ENCODE assay signal across 21 cellular contexts in the genomic region with DNA sequence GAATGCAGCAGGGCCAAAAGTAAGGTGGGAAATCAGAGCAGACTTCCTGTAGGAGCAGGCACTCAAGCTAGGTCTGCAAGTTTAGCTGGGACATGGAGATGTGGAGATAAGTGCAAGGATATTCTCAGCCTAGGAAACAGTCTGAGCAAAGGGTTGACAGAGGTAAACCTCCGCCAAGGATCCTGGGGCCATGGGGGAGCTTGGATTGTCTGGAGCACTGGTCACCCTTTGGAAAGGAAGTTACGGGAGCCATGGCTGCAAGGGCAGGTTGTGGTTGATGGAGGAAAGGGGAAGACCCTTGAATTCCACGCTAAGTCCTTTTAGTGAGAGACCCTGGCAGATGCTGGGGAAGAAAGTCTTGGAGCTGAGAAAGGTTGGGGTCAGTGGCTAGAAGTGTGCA.
DNase-seq lines count a peak whose midpoint lies in the region; ATAC-seq and TF ChIP-seq lines count a peak whose summit lies in the region.
"Had no signal": no experiment of that assay in that cellular context is flagged by ENCODE, and none has a peak within 500 bp of the region (broad histone marks: within the 10 kb centered on the region; RNA-seq: fewer than 3 reads in every experiment).

No MANE protein-coding gene starts in this region.

- H3K9me3 ChIP-seq in right atrium auricular region (no peaks in the 10 kb centered on the region), endodermal cell (ENCODE audit: control insufficient read depth, low read length) (no peaks in the 10 kb centered on the region)
- H3K9me3 ChIP-seq: A549, BLaER1 had no signal

- DNase-seq in right atrium auricular region (ENCODE audit: low spot score) (peak; percentile 23), Right ventricle myocardium inferior (ENCODE audit: missing footprints) (no peak), endodermal cell (peak; percentile 22), osteocyte (ENCODE audit: extremely low spot score, unreplicated experiment) (peak; percentile 54), OCI-M1 (lab: John Stamatoyannopoulos, UW) (no peak), activated gamma-delta T cell (lab: John Stamatoyannopoulos, UW) (no peak)
- DNase-seq in stimulated activated effector memory CD8-positive, alpha-beta T cell treated with anti-CD3 and anti-CD28 coated beads, Interleukin-12 subunit alpha, Interleukin-12 subunit beta, amount 100 ng/mL, for 72 hours (ENCODE audit: low spot score in 2 of 2): no peak
- DNase-seq: AML-193; CD4-positive, alpha-beta memory T cell; DMS53; DND-41; EL; GOT3; H7; HFFc6 had no signal

- H3K27ac Mint-ChIP-seq in endodermal cell (no peak overlapping the region), osteocyte (ENCODE audit: unreplicated experiment) (no peak overlapping the region)
- H3K27ac Mint-ChIP-seq in stimulated activated effector memory CD8-positive, alpha-beta T cell treated with anti-CD3 and anti-CD28 coated beads, Interleukin-12 subunit alpha, Interleukin-12 subunit beta, amount 100 ng/mL, for 72 hours: no peak overlapping the region
- H3K27ac Mint-ChIP-seq: CD14-positive monocyte; CD4-positive, alpha-beta memory T cell; HFFc6 had no signal

- WGBS in endodermal cell (ENCODE audit: insufficient coverage in 1 of 2, insufficient read length in 1 of 2), 2 experiments: 90 to 94% methylated on average over 2 to 3 of the region's 3 CpGs

- H3K4me3 ChIP-seq in right atrium auricular region: no peak overlapping the region
- no peak overlapping the region for H3K4me3 ChIP-seq in endodermal cell (ENCODE audit: low read length)
- H3K4me3 ChIP-seq: A549, BLaER1, GM12878 had no signal

- H3K27me3 Mint-ChIP-seq in endodermal cell (ENCODE audit: insufficient read depth) (peaks cover 4% of the 10 kb centered on the region), osteocyte (ENCODE audit: unreplicated experiment) (no peaks in the 10 kb centered on the region)

- H3K4me1 Mint-ChIP-seq in endodermal cell (no peaks in the 10 kb centered on the region), osteocyte (ENCODE audit: unreplicated experiment) (no peaks in the 10 kb centered on the region)
- H3K4me1 Mint-ChIP-seq in stimulated activated effector memory CD8-positive, alpha-beta T cell treated with anti-CD3 and anti-CD28 coated beads, Interleukin-12 subunit alpha, Interleukin-12 subunit beta, amount 100 ng/mL, for 72 hours: no peaks in the 10 kb centered on the region
- H3K4me1 Mint-ChIP-seq: CD14-positive monocyte; CD4-positive, alpha-beta memory T cell had no signal

- H3K36me3 Mint-ChIP-seq in endodermal cell (ENCODE audit: low read depth) (no peaks in the 10 kb centered on the region), osteocyte (ENCODE audit: unreplicated experiment) (no peaks in the 10 kb centered on the region)
- no peaks in the 10 kb centered on the region for H3K36me3 Mint-ChIP-seq in stimulated activated effector memory CD8-positive, alpha-beta T cell treated with anti-CD3 and anti-CD28 coated beads, Interleukin-12 subunit alpha, Interleukin-12 subunit beta, amount 100 ng/mL, for 72 hours
- H3K36me3 Mint-ChIP-seq: CD14-positive monocyte; CD4-positive, alpha-beta memory T cell had no signal

- no peaks in the 10 kb centered on the region for H3K9me3 Mint-ChIP-seq in endodermal cell
- H3K9me3 Mint-ChIP-seq in osteocyte (ENCODE audit: unreplicated experiment): peaks cover 4% of the 10 kb centered on the region
- no peaks in the 10 kb centered on the region for H3K9me3 Mint-ChIP-seq in stimulated activated effector memory CD8-positive, alpha-beta T cell treated with anti-CD3 and anti-CD28 coated beads, Interleukin-12 subunit alpha, Interleukin-12 subunit beta, amount 100 ng/mL, for 72 hours
- H3K9me3 Mint-ChIP-seq: CD14-positive monocyte, HFFc6 had no signal

- no peaks in the 10 kb centered on the region for H3K36me3 ChIP-seq in right atrium auricular region
- no peaks in the 10 kb centered on the region for H3K36me3 ChIP-seq in endodermal cell (ENCODE audit: control insufficient read depth, insufficient read depth, low read length)
- H3K36me3 ChIP-seq: BLaER1 had no signal

- no peak overlapping the region for H3K9ac ChIP-seq in endodermal cell (ENCODE audit: extremely low read depth, low read length, poor library complexity, severe bottlenecking)
- H3K9ac ChIP-seq: BLaER1 had no signal

- ATAC-seq in Right ventricle myocardium inferior: no peak
- ATAC-seq in stimulated activated effector memory CD8-positive, alpha-beta T cell treated with anti-CD3 and anti-CD28 coated beads, Interleukin-12 subunit alpha, Interleukin-12 subunit beta, amount 100 ng/mL, for 72 hours: no peak
- ATAC-seq: A549, GM12878, HCT116 had no signal

- no peaks in the 10 kb centered on the region for H3K27me3 ChIP-seq in right atrium auricular region
- no peaks in the 10 kb centered on the region for H3K27me3 ChIP-seq in endodermal cell (ENCODE audit: control insufficient read depth, insufficient read depth, low read length, poor library complexity, severe bottlenecking)
- H3K27me3 ChIP-seq: BLaER1 had no signal

- H3K27ac ChIP-seq in right atrium auricular region: no peak overlapping the region
- no peak overlapping the region for H3K27ac ChIP-seq in endodermal cell (ENCODE audit: low read depth, low read length)
- H3K27ac ChIP-seq: 22Rv1, A549, BLaER1 had no signal

- H3K4me1 ChIP-seq in right atrium auricular region (no peaks in the 10 kb centered on the region), endodermal cell (ENCODE audit: control insufficient read depth, insufficient read depth, low read length) (no peaks in the 10 kb centered on the region)
- H3K4me1 ChIP-seq: A549, BLaER1 had no signal

- intact Hi-C loops in Right ventricle myocardium inferior (cut with DNase I): no loop called here

- no peak overlapping the region for H3K4me3 Mint-ChIP-seq in endodermal cell
- H3K4me3 Mint-ChIP-seq in osteocyte (ENCODE audit: unreplicated experiment): no peak overlapping the region
- H3K4me3 Mint-ChIP-seq in stimulated activated effector memory CD8-positive, alpha-beta T cell treated with anti-CD3 and anti-CD28 coated beads, Interleukin-12 subunit alpha, Interleukin-12 subunit beta, amount 100 ng/mL, for 72 hours: no peak overlapping the region
- H3K4me3 Mint-ChIP-seq: CD4-positive, alpha-beta memory T cell; HFFc6 had no signal

- TF ChIP-seq CTCF in right atrium auricular region (IDR thresholded peaks at IDR 0.05): no peak
- no peak for TF ChIP-seq CTCF in endodermal cell (conservative IDR thresholded peaks at IDR 0.05)
- TF ChIP-seq CTCF in osteocyte (IDR thresholded peaks at IDR 0.05): no peak

Comparison
In these comparisons a context has a peak if more than half of its experiments do, and no peak if none do; other contexts are left out.
1. DNase-seq: peak in right atrium auricular region (single experiment), endodermal cell (single experiment) and osteocyte (single experiment); none in Right ventricle myocardium inferior (single experiment), OCI-M1 (single experiment), activated gamma-delta T cell (single experiment) and stimulated activated effector memory CD8-positive, alpha-beta T cell treated with anti-CD3 and anti-CD28 coated beads, Interleukin-12 subunit alpha, Interleukin-12 subunit beta, amount 100 ng/mL, for 72 hours (0 of 2).